19 cellular contexts compared by ENCODE assay signal in genomic region chr11:61951484-61952135, GRCh38. TPM values are rescaled to one million over a fixed set of nuclear protein-coding genes. Genes with fewer than 3 reads are reported as not detected.
"Had no signal": no experiment of that assay in that cellular context is flagged by ENCODE, and none has a peak within 500 bp of the region (broad histone marks: within the 10 kb centered on the region; RNA-seq: fewer than 3 reads in every experiment).

No MANE protein-coding gene starts in this region.

- H3K9me3 ChIP-seq: body of pancreas, psoas muscle, tibial artery had no signal

- ATAC-seq: body of pancreas; esophagus mucosa; left cardiac atrium; naive thymus-derived CD8-positive, alpha-beta T cell; psoas muscle; stimulated activated naive CD8-positive, alpha-beta T cell treated with anti-CD3 and anti-CD28 coated beads, Interleukin-15, amount 100 ng/mL, for 72 hours; T-cell had no signal

- H3K27me3 ChIP-seq: body of pancreas had no signal

- DNase-seq: activated CD4-positive, alpha-beta T cell treated with anti-CD3 and anti-CD28 coated beads for 48 hours; activated CD8-positive, alpha-beta memory T cell treated with anti-CD3 and anti-CD28 coated beads for 24 hours; body of pancreas; cerebellar nuclear complex; left cardiac atrium; naive thymus-derived CD8-positive, alpha-beta T cell; occipital lobe; psoas muscle; stimulated activated CD4-positive, alpha-beta T cell treated with anti-CD3 and anti-CD28 coated beads, Interleukin-4, amount 100 ng/mL, for 4 hours; T-cell; T1000; tibial artery had no signal

- FAIRE-seq: endometrium had no signal

- H3K27ac ChIP-seq: body of pancreas, psoas muscle, SK-N-MC, tibial artery had no signal

- H3K36me3 ChIP-seq: tibial artery had no signal

- H3K4me3 ChIP-seq: body of pancreas, lung, psoas muscle, SK-N-MC, tibial artery had no signal

RNA-seq across cellular contexts. Expression of gene BEST1, which starts 1.5 kb away (rescaled TPM):
- total RNA-seq: activated T-helper 2 cell treated with anti-CD3 and anti-CD28 coated beads, Interferon-gamma antibody, Interleukin-2, Interleukin-4, amounts not matched to agents 10 μg/mL and 5 μg/mL and 100 μg/mL, durations not matched to agents 14 hours and 24 hours and 36 hours had no signal

RNA-seq across cellular contexts. Expression of gene RAB3IL1, which starts 34.2 kb away (rescaled TPM):
- total RNA-seq: activated T-helper 2 cell treated with anti-CD3 and anti-CD28 coated beads, Interferon-gamma antibody, Interleukin-2, Interleukin-4, amounts not matched to agents 10 μg/mL and 5 μg/mL and 100 μg/mL, durations not matched to agents 14 hours and 24 hours and 36 hours; mononuclear cell had no signal
- polyA plus RNA-seq: naive thymus-derived CD8-positive, alpha-beta T cell had no signal
